37 cellular contexts compared by ENCODE assay signal in genomic region chr19:41111750-41112295, GRCh38. TPM values are rescaled to one million over a fixed set of nuclear protein-coding genes. Genes with fewer than 3 reads are reported as not detected.
"Had no signal": no experiment of that assay in that cellular context is flagged by ENCODE, and none has a peak within 500 bp of the region (broad histone marks: within the 10 kb centered on the region; RNA-seq: fewer than 3 reads in every experiment).

No MANE protein-coding gene starts in this region.

- H3K36me3 ChIP-seq: left lung, pancreas, right atrium auricular region, right lobe of liver, tibial nerve, uterus had no signal

- H3K4me3 Mint-ChIP-seq: immature natural killer cell; naive thymus-derived CD8-positive, alpha-beta T cell; nephron; neural crest cell; stimulated activated memory B cell treated with anti-CD40 and anti-IgM and Interleukin-4, amounts not matched to agents 10 μg/mL and 1 μg/mL and 100 μg/mL, for 72 hours; stimulated activated naive CD8-positive, alpha-beta T cell treated with anti-CD3 and anti-CD28 coated beads, Interleukin-15, amount 100 ng/mL, for 72 hours; type B pancreatic cell had no signal

- ATAC-seq: left colon; left lung; mucosa of descending colon; naive thymus-derived CD8-positive, alpha-beta T cell; pancreas; right lobe of liver; stimulated activated memory B cell treated with anti-CD40 and anti-IgM and Interleukin-4, amounts not matched to agents 10 μg/mL and 1 μg/mL and 100 μg/mL, for 72 hours; stimulated activated naive CD8-positive, alpha-beta T cell treated with anti-CD3 and anti-CD28 coated beads, Interleukin-15, amount 100 ng/mL, for 72 hours had no signal

- H3K27ac ChIP-seq: left lung, pancreas, right atrium auricular region, right lobe of liver, tibial nerve, uterus had no signal

- H3K27me3 Mint-ChIP-seq: stimulated activated naive CD8-positive, alpha-beta T cell treated with anti-CD3 and anti-CD28 coated beads, Interleukin-15, amount 100 ng/mL, for 72 hours had no signal

- H3K4me1 Mint-ChIP-seq: immature natural killer cell; nephron; neural crest cell; stimulated activated memory B cell treated with anti-CD40 and anti-IgM and Interleukin-4, amounts not matched to agents 10 μg/mL and 1 μg/mL and 100 μg/mL, for 72 hours; stimulated activated naive CD8-positive, alpha-beta T cell treated with anti-CD3 and anti-CD28 coated beads, Interleukin-15, amount 100 ng/mL, for 72 hours had no signal

- H3K4me1 ChIP-seq: left lung, pancreas, right atrium auricular region, right lobe of liver, tibial nerve, uterus had no signal

- H3K27me3 ChIP-seq: pancreas, right atrium auricular region, right lobe of liver, uterus had no signal

- H3K9me3 ChIP-seq: left lung, mucosa of descending colon, pancreas, right atrium auricular region, right lobe of liver, tibial nerve, uterus had no signal

- H3K4me2 ChIP-seq: smooth muscle cell had no signal

- H3K27ac Mint-ChIP-seq: nephron; stimulated activated memory B cell treated with anti-CD40 and anti-IgM and Interleukin-4, amounts not matched to agents 10 μg/mL and 1 μg/mL and 100 μg/mL, for 72 hours; stimulated activated naive CD8-positive, alpha-beta T cell treated with anti-CD3 and anti-CD28 coated beads, Interleukin-15, amount 100 ng/mL, for 72 hours; type B pancreatic cell had no signal

- H3K9me3 Mint-ChIP-seq: immature natural killer cell; stimulated activated naive CD8-positive, alpha-beta T cell treated with anti-CD3 and anti-CD28 coated beads, Interleukin-15, amount 100 ng/mL, for 72 hours; type B pancreatic cell had no signal

- H3K4me3 ChIP-seq: left lung, lung, mucosa of descending colon, pancreas, right atrium auricular region, right lobe of liver, smooth muscle cell, tibial nerve, uterus had no signal

- H3K36me3 Mint-ChIP-seq: immature natural killer cell; stimulated activated memory B cell treated with anti-CD40 and anti-IgM and Interleukin-4, amounts not matched to agents 10 μg/mL and 1 μg/mL and 100 μg/mL, for 72 hours; type B pancreatic cell had no signal

- DNase-seq: hypothalamus; immature natural killer cell; kidney; left colon; left lung; mesendoderm; midbrain; mucosa of descending colon; naive thymus-derived CD8-positive, alpha-beta T cell; nucleus accumbens; posterior cingulate gyrus; right lobe of liver; stimulated activated CD4-positive, alpha-beta T cell treated with anti-CD3 and anti-CD28 coated beads, Interleukin-1b, Interleukin-23, amount 100 ng/mL, for 48 hours; stimulated activated CD4-positive, alpha-beta T cell treated with anti-CD3 and anti-CD28 coated beads, Interleukin-2, amount 100 ng/mL, for 48 hours; stimulated activated CD4-positive, alpha-beta T cell treated with anti-CD3 and anti-CD28 coated beads, Interleukin-4, amount 100 ng/mL, for 4 hours; stimulated activated CD8-positive, alpha-beta memory T cell treated with anti-CD3 and anti-CD28 coated beads, Interleukin-4, amount 100 ng/mL, for 48 hours; stimulated activated naive CD4-positive, alpha-beta T cell treated with Interleukin-2 at 50 U/mL for 16 hours; stimulated activated naive CD8-positive, alpha-beta T cell treated with anti-CD3 and anti-CD28 coated beads, Interleukin-15, amount 100 ng/mL, for 72 hours; substantia nigra; uterus had no signal

RNA-seq across cellular contexts. Expression of gene CYP2F1, which starts 2.4 kb away (rescaled TPM):
- total RNA-seq: kidney; left colon; lower leg skin; mucosa of descending colon; myocyte; naive thymus-derived CD8-positive, alpha-beta T cell; neural crest cell; osteoblast; pancreas; pulmonary artery endothelial cell; renal cortical epithelial cell; right atrium auricular region; right lobe of liver; skeletal muscle tissue; smooth muscle cell; temporal lobe; tibial nerve; ureter; uterus had no signal
- polyA plus RNA-seq: immature natural killer cell, pancreas, smooth muscle cell had no signal

RNA-seq across cellular contexts. Expression of gene CYP2A13, which starts 23.6 kb away (rescaled TPM):
- total RNA-seq: kidney; left colon; left lung; lower leg skin; mucosa of descending colon; myocyte; naive thymus-derived CD8-positive, alpha-beta T cell; neural crest cell; osteoblast; pancreas; pulmonary artery endothelial cell; renal cortical epithelial cell; right atrium auricular region; skeletal muscle tissue; smooth muscle cell; temporal lobe; tibial nerve; ureter; uterus had no signal
- polyA plus RNA-seq: immature natural killer cell; naive thymus-derived CD8-positive, alpha-beta T cell; pancreas; smooth muscle cell had no signal
